Comparison of ENCODE assay signal across 9 cellular contexts in genomic region chr15:94232107-94232506, GRCh38. TPM values are rescaled to one million over a fixed set of nuclear protein-coding genes. Genes with fewer than 3 reads are reported as not detected.
DNase-seq lines count a peak whose midpoint lies in the region; ATAC-seq and TF ChIP-seq lines count a peak whose summit lies in the region.
"Had no signal": no experiment of that assay in that cellular context is flagged by ENCODE, and none has a peak within 500 bp of the region (broad histone marks: within the 10 kb centered on the region; RNA-seq: fewer than 3 reads in every experiment).

No MANE protein-coding gene starts in this region.

- peaks cover 5% of the 10 kb centered on the region for H3K27me3 Mint-ChIP-seq in glutamatergic neuron (ENCODE audit: unreplicated experiment)
- H3K27me3 Mint-ChIP-seq in stimulated activated naive B cell treated with anti-CD40 and anti-IgM and Interleukin-4, amounts not matched to agents 10 μg/mL and 1 μg/mL and 100 μg/mL, for 72 hours: no peaks in the 10 kb centered on the region

- peak overlapping the region; percentile 67 to 88 (median 82) for H3K4me3 ChIP-seq in Peyer's patch

- no peaks in the 10 kb centered on the region for H3K36me3 Mint-ChIP-seq in glutamatergic neuron (ENCODE audit: unreplicated experiment)
- H3K36me3 Mint-ChIP-seq in stimulated activated naive B cell treated with anti-CD40 and anti-IgM and Interleukin-4, amounts not matched to agents 10 μg/mL and 1 μg/mL and 100 μg/mL, for 72 hours: peaks cover 0 to 2% of the 10 kb centered on the region in 2 donors

- H3K36me3 ChIP-seq in Peyer's patch: no peaks in the 10 kb centered on the region

- no peaks in the 10 kb centered on the region for H3K4me1 Mint-ChIP-seq in glutamatergic neuron (ENCODE audit: low read depth, unreplicated experiment)
- peaks cover 48 to 82% of the 10 kb centered on the region in 2 donors for H3K4me1 Mint-ChIP-seq in stimulated activated naive B cell treated with anti-CD40 and anti-IgM and Interleukin-4, amounts not matched to agents 10 μg/mL and 1 μg/mL and 100 μg/mL, for 72 hours

- no peaks in the 10 kb centered on the region for H3K9me3 ChIP-seq in Peyer's patch

- H3K27me3 ChIP-seq in Peyer's patch: no peaks in the 10 kb centered on the region

- peaks cover 0 to 22% (median 7%) of the 10 kb centered on the region in 4 donors for H3K4me1 ChIP-seq in Peyer's patch

- peak overlapping the region; percentile 71 to 95 (median 86) for H3K27ac ChIP-seq in Peyer's patch

- no peak for ATAC-seq in stimulated activated naive B cell treated with anti-CD40 and anti-IgM and Interleukin-4, amounts not matched to agents 10 μg/mL and 1 μg/mL and 100 μg/mL, for 72 hours (replicated peaks)
- no peak for ATAC-seq in HG03342 (IDR thresholded peaks at IDR 0.05; ENCODE audit: unreplicated experiment)

- H3K9me3 Mint-ChIP-seq in glutamatergic neuron (ENCODE audit: unreplicated experiment): no peaks in the 10 kb centered on the region
- H3K9me3 Mint-ChIP-seq in stimulated activated naive B cell treated with anti-CD40 and anti-IgM and Interleukin-4, amounts not matched to agents 10 μg/mL and 1 μg/mL and 100 μg/mL, for 72 hours: no peaks in the 10 kb centered on the region

- TF ChIP-seq CTCF in Peyer's patch (IDR thresholded peaks at IDR 0.05): no peak
- TF ChIP-seq CTCF in glutamatergic neuron (IDR thresholded peaks at IDR 0.05; ENCODE audit: partially characterized antibody, unreplicated experiment): no peak

- TF ChIP-seq POLR2A in Peyer's patch (IDR thresholded peaks at IDR 0.05): no peak

- H3K27ac Mint-ChIP-seq in glutamatergic neuron (ENCODE audit: unreplicated experiment): no peak overlapping the region
- H3K27ac Mint-ChIP-seq in stimulated activated naive B cell treated with anti-CD40 and anti-IgM and Interleukin-4, amounts not matched to agents 10 μg/mL and 1 μg/mL and 100 μg/mL, for 72 hours: peak overlapping the region; percentile 98

- H3K4me3 Mint-ChIP-seq in glutamatergic neuron (ENCODE audit: unreplicated experiment): peak overlapping the region; percentile 71
- H3K4me3 Mint-ChIP-seq in stimulated activated naive B cell treated with anti-CD40 and anti-IgM and Interleukin-4, amounts not matched to agents 10 μg/mL and 1 μg/mL and 100 μg/mL, for 72 hours: peak overlapping the region; percentile 91 to 94

- DNase-seq in NCI-H748 treated with DMSO at 0.1 percent for 48 hours (lab: John Stamatoyannopoulos, UW) (peak; percentile 20), NCI-H748 (lab: John Stamatoyannopoulos, UW; ENCODE audit: unreplicated experiment) (no peak), Peyer's patch (no peak), glutamatergic neuron (no peak), medulla oblongata (ENCODE audit: extremely low spot score) (no peak), NCI-H146 treated with DMSO at 0.1 percent for 48 hours (lab: John Stamatoyannopoulos, UW; ENCODE audit: unreplicated experiment) (no peak)
- DNase-seq in stimulated activated naive B cell treated with anti-CD40 and anti-IgM and Interleukin-4, amounts not matched to agents 10 μg/mL and 1 μg/mL and 100 μg/mL, for 72 hours: no peak
- DNase-seq: C1 segment of cervical spinal cord had no signal

RNA-seq across cellular contexts. Expression of gene MCTP2, which starts 0.7 kb away (rescaled TPM):
- total RNA-seq in Peyer's patch: 100 to 1,000 TPM in 1 of 4 donors, 10 to 100 TPM in 3; 40.8 to 241 (median 74.0) TPM
- 0.44 TPM for total RNA-seq in glutamatergic neuron (ENCODE audit: unreplicated experiment)

Comparison
In these comparisons a context has a peak if more than half of its experiments do, and no peak if none do; other contexts are left out.
1. RNA of gene MCTP2, which starts 0.7 kb away (total RNA-seq): 40.8 to 241 TPM in Peyer's patch; 0.44 TPM in glutamatergic neuron (single experiment); every median in the first group is over 10 times any median in the second.